32 cellular contexts compared by ENCODE assay signal in genomic region chr9:10095208-10095607, GRCh38.
"Had no signal": no experiment of that assay in that cellular context is flagged by ENCODE, and none has a peak within 500 bp of the region (broad histone marks: within the 10 kb centered on the region; RNA-seq: fewer than 3 reads in every experiment).

No MANE protein-coding gene starts in this region.

- H3K4me3 ChIP-seq: adrenal gland, ascending aorta, body of pancreas, breast epithelium, cardiac muscle cell had no signal

- H3K4me1 ChIP-seq: adrenal gland, ascending aorta, body of pancreas, breast epithelium had no signal

- H3K9me3 ChIP-seq: adrenal gland, ascending aorta, body of pancreas, breast epithelium had no signal

- H3K27me3 ChIP-seq: adrenal gland, ascending aorta, body of pancreas, brain microvascular endothelial cell, breast epithelium, cardiac muscle cell had no signal

- ATAC-seq: activated naive CD4-positive, alpha-beta T cell treated with anti-CD3 and anti-CD28 coated beads, Interleukin-2, amount 50 U/mL, for 72 hours; activated naive CD8-positive, alpha-beta T cell treated with anti-CD3 and anti-CD28 coated beads, Interleukin-2, amount 50 U/mL, for 24 hours; activated T-cell treated with anti-CD3 and anti-CD28 coated beads, Interleukin-2, amount 50 U/mL, for 4 hours; activated T-cell treated with anti-CD3 and anti-CD28 coated beads, Interleukin-2, amount 50 U/mL, for 72 hours; activated T-helper 17 cell treated with anti-CD3 and anti-CD28 coated beads, Interleukin-2, amount 50 U/mL, for 72 hours; body of pancreas had no signal

- H3K27ac ChIP-seq: adrenal gland, ascending aorta, body of pancreas, brain microvascular endothelial cell, breast epithelium, cardiac muscle cell had no signal

- H3K36me3 ChIP-seq: adrenal gland, ascending aorta, brain microvascular endothelial cell, breast epithelium, cardiac muscle cell had no signal

- DNase-seq: activated effector memory CD4-positive, alpha-beta T cell treated with anti-CD3 and anti-CD28 coated beads, Interleukin-2, amount 50 U/mL, for 16 hours; activated effector memory CD4-positive, alpha-beta T cell treated with Interleukin-2 at 50 U/mL for 16 hours; activated gamma-delta T cell; activated gamma-delta T cell treated with Interleukin-2 at 50 U/mL for 16 hours; activated naive CD4-positive, alpha-beta T cell; activated naive CD4-positive, alpha-beta T cell treated with anti-CD3 and anti-CD28 coated beads for 36 hours; activated naive CD4-positive, alpha-beta T cell treated with anti-CD3 and anti-CD28 coated beads, Interleukin-2, amount 10 ng/mL, durations not matched to agents 7 days and 5 days; activated naive CD4-positive, alpha-beta T cell treated with anti-CD3 and anti-CD28 coated beads, Interleukin-2, amount 50 U/mL, for 16 hours; activated naive CD4-positive, alpha-beta T cell treated with Interleukin-2 at 50 U/mL for 16 hours; activated naive CD8-positive, alpha-beta T cell treated with anti-CD3 and anti-CD28 coated beads for 36 hours; activated naive CD8-positive, alpha-beta T cell treated with anti-CD3 and anti-CD28 coated beads, Interleukin-2, amount 10 ng/mL, durations not matched to agents 7 days and 5 days; activated naive CD8-positive, alpha-beta T cell treated with anti-CD3 and anti-CD28 coated beads, Interleukin-2, amount 50 U/mL, for 24 hours; activated T-cell treated with anti-CD3 and anti-CD28 coated beads, Interleukin-2, amount 50 U/mL, for 1 hour; activated T-cell treated with anti-CD3 and anti-CD28 coated beads, Interleukin-2, amount 50 U/mL, for 24 hours; activated T-cell treated with anti-CD3 and anti-CD28 coated beads, Interleukin-2, amount 50 U/mL, for 4 hours; activated T-cell treated with anti-CD3 and anti-CD28 coated beads, Interleukin-2, amount 50 U/mL, for 48 hours; activated T-cell treated with anti-CD3 and anti-CD28 coated beads, Interleukin-2, amount 50 U/mL, for 72 hours; adrenal gland; amniotic stem cell; amygdala; anterior cingulate cortex; aorta; body of pancreas; brain microvascular endothelial cell; caudate nucleus; central memory CD4-positive, alpha-beta T cell; cerebellar nuclear complex had no signal
